In genomic region chr11:74611369-74611861, GRCh38 we compare ENCODE assay signal across 8 cellular contexts. TPM values are rescaled to one million over a fixed set of nuclear protein-coding genes. Genes with fewer than 3 reads are reported as not detected.
DNase-seq lines count a peak whose midpoint lies in the region; ATAC-seq and TF ChIP-seq lines count a peak whose summit lies in the region.

No MANE protein-coding gene starts in this region.

- DNase-seq in DMS53 treated with DMSO at 0.1 percent for 48 hours (lab: John Stamatoyannopoulos, UW; ENCODE audit: unreplicated experiment) (peak; percentile 82), MV-4-11 (lab: John Stamatoyannopoulos, UW) (peak; percentile 45), cerebellum (ENCODE audit: low spot score) (peak; percentile 5), medulla oblongata (ENCODE audit: extremely low spot score) (peak; percentile 64), endothelial cell (ENCODE audit: low spot score) (no peak)
- DNase-seq in stimulated activated CD4-positive, alpha-beta T cell treated with anti-CD3 and anti-CD28 coated beads, Interleukin-4, amount 100 ng/mL, for 4 hours, result no peak
- no peak for DNase-seq in activated CD4-positive, CD25-positive, alpha-beta regulatory T cell treated with anti-CD3 and anti-CD28 coated beads, Interleukin-2, amount 50 U/mL, for 72 hours

- H3K4me3 Mint-ChIP-seq in endothelial cell (ENCODE audit: unreplicated experiment), result no peak overlapping the region

- peaks cover 3% of the 10 kb centered on the region for H3K36me3 Mint-ChIP-seq in endothelial cell (ENCODE audit: low read depth, unreplicated experiment)

- no peak for TF ChIP-seq CTCF in endothelial cell (IDR thresholded peaks at IDR 0.05; ENCODE audit: unreplicated experiment)

- ATAC-seq in HG03378 (IDR thresholded peaks at IDR 0.05; ENCODE audit: unreplicated experiment), result no peak

- no peaks in the 10 kb centered on the region for H3K9me3 Mint-ChIP-seq in endothelial cell (ENCODE audit: unreplicated experiment)

- H3K4me1 Mint-ChIP-seq in endothelial cell (ENCODE audit: unreplicated experiment), result no peaks in the 10 kb centered on the region

- H3K27ac Mint-ChIP-seq in endothelial cell (ENCODE audit: unreplicated experiment), result no peak overlapping the region

- H3K27me3 Mint-ChIP-seq in endothelial cell (ENCODE audit: unreplicated experiment), result no peaks in the 10 kb centered on the region

RNA-seq across cellular contexts. Expression of gene POLD3, which starts 19.0 kb away (rescaled TPM):
- 20.8 TPM for total RNA-seq in cerebellum
- 16.0 TPM for total RNA-seq in endothelial cell (ENCODE audit: unreplicated experiment)

Comparison
In these comparisons a context has a peak if more than half of its experiments do, and no peak if none do; other contexts are left out.
1. DNase-seq: peak in DMS53 treated with DMSO at 0.1 percent for 48 hours (single experiment), MV-4-11 (single experiment), cerebellum (single experiment) and medulla oblongata (single experiment); none in stimulated activated CD4-positive, alpha-beta T cell treated with anti-CD3 and anti-CD28 coated beads, Interleukin-4, amount 100 ng/mL, for 4 hours (0 of 2), activated CD4-positive, CD25-positive, alpha-beta regulatory T cell treated with anti-CD3 and anti-CD28 coated beads, Interleukin-2, amount 50 U/mL, for 72 hours (single experiment) and endothelial cell (single experiment).